ENCODE assay signal across 23 cellular contexts in the genomic region with DNA sequence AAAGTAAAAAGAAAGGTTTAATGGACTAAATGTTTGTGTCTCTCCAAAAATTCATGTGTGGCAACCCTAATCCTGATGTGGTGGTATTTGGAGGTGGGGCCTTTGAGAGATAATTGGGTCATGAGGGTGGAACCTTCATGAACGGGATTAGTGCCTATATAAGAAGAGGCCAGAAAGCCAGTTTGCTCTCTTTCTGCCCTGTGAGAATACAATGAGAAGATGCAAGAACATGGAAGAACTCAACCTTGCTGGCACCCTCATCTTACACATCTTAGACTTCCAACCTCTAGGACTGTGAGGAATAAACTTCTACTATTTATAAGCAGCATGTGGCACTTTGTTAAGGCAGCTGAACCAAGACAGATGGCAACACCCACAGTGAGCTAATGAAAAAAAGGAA.
"Had no signal": no experiment of that assay in that cellular context is flagged by ENCODE, and none has a peak within 500 bp of the region (broad histone marks: within the 10 kb centered on the region; RNA-seq: fewer than 3 reads in every experiment).

No MANE protein-coding gene starts in this region.

- DNase-seq: effector CD8-positive, alpha-beta T cell; endodermal cell; foreskin melanocyte; glutamatergic neuron; heart right ventricle; left cardiac atrium; left lung; mesenchymal stem cell; mucosa of descending colon; naive thymus-derived CD4-positive, alpha-beta T cell; right lobe of liver; stimulated activated CD4-positive, alpha-beta T cell treated with anti-CD3 and anti-CD28 coated beads, Interleukin-12 subunit alpha, Interleukin-12 subunit beta, amount 100 ng/mL, for 4 hours; stimulated activated CD4-positive, alpha-beta T cell treated with anti-CD3 and anti-CD28 coated beads, Interleukin-1b, Interleukin-23, amount 100 ng/mL, for 48 hours; stimulated activated CD4-positive, alpha-beta T cell treated with anti-CD3 and anti-CD28 coated beads, Interleukin-4, amount 100 ng/mL, for 1 hour; stimulated activated CD8-positive, alpha-beta memory T cell treated with anti-CD3 and anti-CD28 coated beads, Interleukin-4, amount 100 ng/mL, for 48 hours; stimulated activated naive CD4-positive, alpha-beta T cell; stimulated activated naive CD8-positive, alpha-beta T cell treated with anti-CD3 and anti-CD28 coated beads, Interleukin-15, amount 100 ng/mL, for 72 hours; transverse colon had no signal

- ATAC-seq: heart right ventricle; left cardiac atrium; left lung; mucosa of descending colon; naive thymus-derived CD4-positive, alpha-beta T cell; right lobe of liver; stimulated activated naive CD8-positive, alpha-beta T cell treated with anti-CD3 and anti-CD28 coated beads, Interleukin-15, amount 100 ng/mL, for 72 hours had no signal

- H3K9ac ChIP-seq: neural progenitor cell, parathyroid adenoma had no signal

- H3K27ac ChIP-seq: esophagus muscularis mucosa, heart right ventricle, left lung, neural progenitor cell, parathyroid adenoma, right lobe of liver, suprapubic skin, transverse colon had no signal

- H3K4me2 ChIP-seq: neural progenitor cell, smooth muscle cell had no signal

- H3K4me3 ChIP-seq: esophagus muscularis mucosa, heart right ventricle, left lung, mucosa of descending colon, neural progenitor cell, right lobe of liver, smooth muscle cell, suprapubic skin, transverse colon had no signal

- H3K79me2 ChIP-seq: parathyroid adenoma had no signal

- H2AFZ ChIP-seq: neural progenitor cell, parathyroid adenoma had no signal

- H3K9me3 ChIP-seq: esophagus muscularis mucosa, heart right ventricle, left lung, mucosa of descending colon, right lobe of liver, suprapubic skin, transverse colon had no signal

- H3K36me3 ChIP-seq: esophagus muscularis mucosa, heart right ventricle, left lung, neural progenitor cell, right lobe of liver, suprapubic skin, transverse colon had no signal

- H3K4me1 ChIP-seq: esophagus muscularis mucosa, heart right ventricle, left lung, neural progenitor cell, parathyroid adenoma, right lobe of liver, suprapubic skin, transverse colon had no signal

- H3K27me3 ChIP-seq: esophagus muscularis mucosa, heart right ventricle, left lung, neural progenitor cell, right lobe of liver, suprapubic skin, transverse colon had no signal
